ENCODE assay signal across 31 cellular contexts in genomic region chr2:224448236-224448635, GRCh38. TPM values are rescaled to one million over a fixed set of nuclear protein-coding genes. Genes with fewer than 3 reads are reported as not detected.
"Had no signal": no experiment of that assay in that cellular context is flagged by ENCODE, and none has a peak within 500 bp of the region (broad histone marks: within the 10 kb centered on the region; RNA-seq: fewer than 3 reads in every experiment).

No MANE protein-coding gene starts in this region.

- H3K27ac ChIP-seq: hepatocyte, lower lobe of right lung, neural progenitor cell, neutrophil, prostate gland, sigmoid colon, spleen, suprapubic skin, thoracic aorta, tibial artery, upper lobe of right lung, uterus had no signal

- H3K9me3 ChIP-seq: lower lobe of right lung, neutrophil, prostate gland, sigmoid colon, suprapubic skin, thoracic aorta, tibial artery, upper lobe of right lung, uterus had no signal

- H3K4me1 Mint-ChIP-seq: mesothelial cell of epicardium, nephron progenitor cell, neural progenitor cell had no signal

- H3K4me1 ChIP-seq: lower lobe of right lung, neural progenitor cell, prostate gland, sigmoid colon, spleen, suprapubic skin, tibial artery, upper lobe of right lung, uterus had no signal

- H3K4me2 ChIP-seq: hepatocyte, neural progenitor cell had no signal

- H3K9ac ChIP-seq: neural progenitor cell had no signal

- H3K36me3 ChIP-seq: lower lobe of right lung, neural progenitor cell, neutrophil, prostate gland, sigmoid colon, spleen, suprapubic skin, thoracic aorta, tibial artery, upper lobe of right lung, uterus had no signal

- H3K4me3 Mint-ChIP-seq: mesothelial cell of epicardium; naive B cell; natural killer cell; nephron progenitor cell; neural progenitor cell; stimulated activated effector memory CD8-positive, alpha-beta T cell treated with anti-CD3 and anti-CD28 coated beads, Interleukin-12 subunit alpha, Interleukin-12 subunit beta, amount 100 ng/mL, for 72 hours; stimulated activated naive CD8-positive, alpha-beta T cell treated with anti-CD3 and anti-CD28 coated beads, Interleukin-15, Interleukin-2, amounts not matched to agents 100 ng/mL and 50 ng/mL, for 24 hours had no signal

- H3K9me3 Mint-ChIP-seq: naive B cell; natural killer cell; stimulated activated effector memory CD8-positive, alpha-beta T cell treated with anti-CD3 and anti-CD28 coated beads, Interleukin-12 subunit alpha, Interleukin-12 subunit beta, amount 100 ng/mL, for 72 hours; stimulated activated naive CD8-positive, alpha-beta T cell treated with anti-CD3 and anti-CD28 coated beads, Interleukin-15, Interleukin-2, amounts not matched to agents 100 ng/mL and 50 ng/mL, for 24 hours had no signal

- H3K36me3 Mint-ChIP-seq: mesothelial cell of epicardium; naive B cell; natural killer cell; neural progenitor cell; stimulated activated effector memory CD8-positive, alpha-beta T cell treated with anti-CD3 and anti-CD28 coated beads, Interleukin-12 subunit alpha, Interleukin-12 subunit beta, amount 100 ng/mL, for 72 hours had no signal

- H3K79me2 ChIP-seq: hepatocyte had no signal

- H2AFZ ChIP-seq: hepatocyte, neural progenitor cell had no signal

- H3K4me3 ChIP-seq: hepatocyte, lower lobe of right lung, neural progenitor cell, prostate gland, sigmoid colon, spleen, suprapubic skin, thoracic aorta, tibial artery, upper lobe of right lung, uterus had no signal

- H3K27ac Mint-ChIP-seq: mesothelial cell of epicardium; naive B cell; natural killer cell; nephron progenitor cell; neural progenitor cell; stimulated activated effector memory CD8-positive, alpha-beta T cell treated with anti-CD3 and anti-CD28 coated beads, Interleukin-12 subunit alpha, Interleukin-12 subunit beta, amount 100 ng/mL, for 72 hours; stimulated activated naive CD8-positive, alpha-beta T cell treated with anti-CD3 and anti-CD28 coated beads, Interleukin-15, Interleukin-2, amounts not matched to agents 100 ng/mL and 50 ng/mL, for 24 hours had no signal

- DNase-seq: islet precursor cell; kidney glomerular epithelial cell; left cardiac atrium; left ventricle myocardium superior; lower lobe of right lung; mesendoderm; naive B cell; natural killer cell; nephron progenitor cell; occipital lobe; retina; right cardiac atrium; sigmoid colon; small intestine; spleen; stimulated activated CD4-positive, alpha-beta T cell treated with anti-CD3 and anti-CD28 coated beads, Interleukin-4, amount 100 ng/mL, for 24 hours; stimulated activated naive CD4-positive, alpha-beta T cell; tibial artery; trophoblast cell; upper lobe of right lung; uterus had no signal

- H3K27me3 ChIP-seq: hepatocyte, neural progenitor cell, suprapubic skin, upper lobe of right lung, uterus had no signal

RNA-seq across cellular contexts. Expression of gene FAM124B, which starts 46.3 kb away (rescaled TPM):
- total RNA-seq: mesothelial cell of epicardium, osteocyte had no signal
- polyA plus RNA-seq: hepatocyte had no signal
